Comparison of ENCODE assay signal across 8 cellular contexts in the genomic region with DNA sequence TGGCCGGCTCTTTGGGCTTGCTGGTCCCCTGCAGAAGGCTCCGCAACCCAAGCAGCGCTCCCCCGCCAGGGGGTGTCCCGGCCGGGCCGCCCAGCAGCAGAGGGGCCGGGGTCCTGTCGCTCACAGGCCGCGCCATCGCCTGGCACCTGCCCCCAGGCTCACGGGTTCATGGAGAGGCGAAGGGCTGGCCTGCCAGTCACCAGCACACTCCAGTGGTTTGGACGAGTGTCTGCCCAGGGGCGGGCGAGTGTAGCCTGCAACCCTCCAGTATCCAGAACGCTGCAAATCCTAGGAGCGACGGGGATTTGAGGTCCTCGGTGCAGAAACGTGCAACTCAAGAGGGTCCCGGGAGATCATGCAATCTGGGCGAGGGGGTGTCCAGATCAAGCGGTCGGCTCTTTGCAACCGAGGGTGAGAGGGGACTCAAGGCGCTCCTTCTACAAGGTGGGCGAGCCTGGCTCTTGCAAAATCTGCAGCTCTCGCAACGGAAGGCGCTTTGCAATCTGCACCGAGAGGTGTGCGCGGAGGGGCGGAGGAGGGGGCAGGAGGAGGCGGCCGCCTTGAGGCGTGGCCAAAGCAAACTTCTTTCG. TPM values are rescaled to one million over a fixed set of nuclear protein-coding genes. Genes with fewer than 3 reads are reported as not detected.
DNase-seq lines count a peak whose midpoint lies in the region; ATAC-seq lines count a peak whose summit lies in the region.

A gene with protein sequence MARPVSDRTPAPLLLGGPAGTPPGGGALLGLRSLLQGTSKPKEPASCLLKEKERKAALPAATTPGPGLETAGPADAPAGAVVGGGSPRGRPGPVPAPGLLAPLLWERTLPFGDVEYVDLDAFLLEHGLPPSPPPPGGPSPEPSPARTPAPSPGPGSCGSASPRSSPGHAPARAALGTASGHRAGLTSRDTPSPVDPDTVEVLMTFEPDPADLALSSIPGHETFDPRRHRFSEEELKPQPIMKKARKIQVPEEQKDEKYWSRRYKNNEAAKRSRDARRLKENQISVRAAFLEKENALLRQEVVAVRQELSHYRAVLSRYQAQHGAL (minus strand): TSS at position 521 of the 590 bp plus-strand sequence. CDS start 385 bp downstream, at position 136.

- peak within 1 kb of the TSS; percentile 100 for H3K27ac Mint-ChIP-seq in T-helper 1 cell treated with Interleukin-12 subunit alpha and Interleukin-12 subunit beta and Interleukin-4 antibody, amounts not matched to agents 30 μg/mL and 1 μg/mL, for 36 hours

- no peaks in the 10 kb centered on the region for H3K27me3 ChIP-seq in neuron (ENCODE audit: insufficient read depth, low read length)

- H3K4me1 ChIP-seq in neuron (ENCODE audit: insufficient read depth, low read length): peaks cover 49% of the 10 kb centered on the region

- DNase-seq in DMS53 treated with DMSO at 0.1 percent for 48 hours (lab: John Stamatoyannopoulos, UW; ENCODE audit: unreplicated experiment) (peak; percentile 63), middle frontal gyrus (ENCODE audit: extremely low spot score, low spot score) (no peak), GOT3 (lab: John Stamatoyannopoulos, UW) (no peak)

- ATAC-seq in HG03064 (IDR thresholded peaks at IDR 0.05; ENCODE audit: low read depth, unreplicated experiment): peak; percentile 2
- peak; percentile 4 for ATAC-seq in esophagus mucosa
- ATAC-seq in GM21529 (IDR thresholded peaks at IDR 0.05; ENCODE audit: unreplicated experiment): no peak

- peaks cover 6% of the 10 kb centered on the region for H3K36me3 Mint-ChIP-seq in T-helper 1 cell treated with Interleukin-12 subunit alpha and Interleukin-12 subunit beta and Interleukin-4 antibody, amounts not matched to agents 30 μg/mL and 1 μg/mL, for 36 hours (ENCODE audit: low read depth)

- H3K4me1 Mint-ChIP-seq in T-helper 1 cell treated with Interleukin-12 subunit alpha and Interleukin-12 subunit beta and Interleukin-4 antibody, amounts not matched to agents 30 μg/mL and 1 μg/mL, for 36 hours (ENCODE audit: low read depth): peaks cover 27% of the 10 kb centered on the region

- H3K4me3 ChIP-seq in neuron (ENCODE audit: low read length): peak within 1 kb of the TSS; percentile 68

- no peaks in the 10 kb centered on the region for H3K36me3 ChIP-seq in neuron (ENCODE audit: insufficient read depth, low read length)

- peak within 1 kb of the TSS; percentile 93 for H3K4me3 Mint-ChIP-seq in T-helper 1 cell treated with Interleukin-12 subunit alpha and Interleukin-12 subunit beta and Interleukin-4 antibody, amounts not matched to agents 30 μg/mL and 1 μg/mL, for 36 hours

- no peaks in the 10 kb centered on the region for H3K9me3 ChIP-seq in neuron (ENCODE audit: low read length)

- peaks cover 3% of the 10 kb centered on the region for H3K27me3 Mint-ChIP-seq in T-helper 1 cell treated with Interleukin-12 subunit alpha and Interleukin-12 subunit beta and Interleukin-4 antibody, amounts not matched to agents 30 μg/mL and 1 μg/mL, for 36 hours (ENCODE audit: low read depth)

- no peaks in the 10 kb centered on the region for H3K9me3 Mint-ChIP-seq in T-helper 1 cell treated with Interleukin-12 subunit alpha and Interleukin-12 subunit beta and Interleukin-4 antibody, amounts not matched to agents 30 μg/mL and 1 μg/mL, for 36 hours

- peak within 1 kb of the TSS; percentile 62 for H2AFZ ChIP-seq in neuron (ENCODE audit: low read depth, low read length)

RNA-seq across cellular contexts. Expression of the gene that starts here (rescaled TPM):
- total RNA-seq in esophagus mucosa: 6.7 TPM
